27 cellular contexts compared by ENCODE assay signal in the genomic region with DNA sequence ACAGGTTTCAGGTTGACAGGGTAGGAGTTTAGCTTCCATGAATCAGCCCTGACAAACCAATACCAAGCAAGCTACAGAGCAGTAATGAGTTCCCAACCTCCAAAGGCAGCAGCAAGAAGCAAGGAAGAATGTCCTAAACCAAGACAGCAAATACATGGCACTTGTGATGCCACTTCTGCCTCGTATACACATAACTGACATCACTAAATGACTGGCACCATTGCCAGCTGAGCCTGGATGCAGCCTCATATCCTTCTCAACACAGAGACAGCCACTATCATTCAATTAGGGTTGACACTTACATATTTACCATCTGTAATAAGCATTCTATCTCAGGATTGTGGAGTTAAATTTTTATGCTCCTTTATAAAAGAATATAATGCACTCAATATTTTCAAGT. TPM values are rescaled to one million over a fixed set of nuclear protein-coding genes. Genes with fewer than 3 reads are reported as not detected.
DNase-seq lines count a peak whose midpoint lies in the region; ATAC-seq, FAIRE-seq and TF ChIP-seq lines count a peak whose summit lies in the region.
"Had no signal": no experiment of that assay in that cellular context is flagged by ENCODE, and none has a peak within 500 bp of the region (broad histone marks: within the 10 kb centered on the region; RNA-seq: fewer than 3 reads in every experiment).

No MANE protein-coding gene starts in this region.

- H2AFZ ChIP-seq in ACC112 (ENCODE audit: low read length, unreplicated experiment), result no peak overlapping the region
- no peak overlapping the region for H2AFZ ChIP-seq in mesenchymal stem cell (ENCODE audit: low read depth, low read length)

- H3K36me3 ChIP-seq in ACC112 (ENCODE audit: insufficient read depth, low read length), result no peaks in the 10 kb centered on the region
- H3K36me3 ChIP-seq in Panc1 (ENCODE audit: control insufficient read depth, insufficient read depth, low read length), result no peaks in the 10 kb centered on the region
- H3K36me3 ChIP-seq in mesenchymal stem cell (ENCODE audit: control insufficient read depth in 1 of 2, insufficient read depth in 2 of 2, low read depth in 1 of 2, low read length in 2 of 2), result no peaks in the 10 kb centered on the region
- H3K36me3 ChIP-seq: brain microvascular endothelial cell, heart right ventricle, left lung, upper lobe of right lung had no signal

- peak overlapping the region; percentile 4 to 72 for H2BK12ac ChIP-seq in mesenchymal stem cell (ENCODE audit: low read length in 2 of 2)

- H3K79me1 ChIP-seq in mesenchymal stem cell (replicated peaks; ENCODE audit: low read length, poor library complexity, severe bottlenecking), result no peaks in the 10 kb centered on the region

- no peak for TF ChIP-seq CTCF in Panc1 (IDR thresholded peaks at IDR 0.05)

- H3K18ac ChIP-seq in mesenchymal stem cell (ENCODE audit: low read depth in 1 of 2, low read length in 2 of 2), result peak overlapping the region; percentile 3 to 46

- H2BK15ac ChIP-seq in mesenchymal stem cell (ENCODE audit: low read depth, poor library complexity, severe bottlenecking), result no peak overlapping the region

- POLR2A ChIA-PET in Panc1 (lab: Charles Lee), result no interaction called here

- no peak for FAIRE-seq in frontal cortex (lab: Jason Lieb, UNC)
- FAIRE-seq: endometrium, G401.6, HepG2, small intestine, TTC549 had no signal

- peak; percentile 23 for DNase-seq in DMS53 (lab: John Stamatoyannopoulos, UW)
- DNase-seq in DMS53 treated with DMSO at 0.1 percent for 48 hours (lab: John Stamatoyannopoulos, UW; ENCODE audit: unreplicated experiment), result no peak
- DNase-seq in Panc1 (ENCODE audit: low read depth, low spot score), result no peak
- no peak for DNase-seq in mesenchymal stem cell
- no peak for DNase-seq in frontal cortex (ENCODE audit: low spot score in 2 of 2)
- DNase-seq: activated CD4-positive, alpha-beta T cell treated with anti-CD3 and anti-CD28 coated beads for 48 hours; AML-193; cortex of kidney; heart right ventricle; HFFc6; left lung; NCI-H1436; NCI-H2171; NCI-H526 treated with DMSO at 0.1 percent for 48 hours; small intestine; SW 1271; upper lobe of right lung had no signal

- intact Hi-C loops in Panc1 (cut with micrococcal nuclease; ENCODE audit: unreplicated experiment), result no loop called here

- no peak overlapping the region for H3K23ac ChIP-seq in mesenchymal stem cell (ENCODE audit: low read length in 2 of 2)

- in situ Hi-C loops in Panc1 (cut with HindIII; ENCODE audit: low pct_unique_long_range_greater_than_20kb, low sequenced_read_pairs), result no loop called here

- H2BK5ac ChIP-seq in mesenchymal stem cell (ENCODE audit: low read depth, low read length, poor library complexity, severe bottlenecking), result no peak overlapping the region

- no peak overlapping the region for H3K9ac ChIP-seq in mesenchymal stem cell (ENCODE audit: low read length)

- BruUV-seq in Panc1 (replicated peaks; lab: Mats Ljungman, UMichigan), result no TSS peak

- no peak overlapping the region for H2BK120ac ChIP-seq in mesenchymal stem cell (ENCODE audit: low read depth, low read length)

- no peak overlapping the region for H4K91ac ChIP-seq in mesenchymal stem cell (ENCODE audit: low read length)

- WGBS in mesenchymal stem cell, result 84% methylated on average over 1 of the region's 1 CpG

- H3K27ac ChIP-seq in ACC112 (ENCODE audit: low read depth, low read length) (peak overlapping the region; percentile 6; the same call in 1 of the 2 replicates), Panc1 (ENCODE audit: low read length) (peak overlapping the region; percentile 98; the same call in 1 of the 2 replicates), mesenchymal stem cell (ENCODE audit: low read length, poor library complexity, severe bottlenecking) (no peak overlapping the region)
- H3K27ac ChIP-seq: 22Rv1, brain microvascular endothelial cell, upper lobe of right lung had no signal

- H2AK5ac ChIP-seq in mesenchymal stem cell (ENCODE audit: low read length, severe bottlenecking), result no peak overlapping the region

- H3K4me3 ChIP-seq in ACC112 (ENCODE audit: low read depth, low read length) (no peak overlapping the region), Panc1 (ENCODE audit: low read depth in 2 of 2, low read length in 2 of 2) (no peak overlapping the region), mesenchymal stem cell (ENCODE audit: insufficient read depth in 1 of 2, low read depth in 1 of 2, low read length in 2 of 2) (no peak overlapping the region)
- H3K4me3 ChIP-seq: heart right ventricle, left lung, upper lobe of right lung had no signal

- H3K4me2 ChIP-seq in mesenchymal stem cell (ENCODE audit: low read length, poor library complexity, severe bottlenecking), result no peak overlapping the region

- peak overlapping the region; percentile 4 for H4K8ac ChIP-seq in mesenchymal stem cell (ENCODE audit: low read length)

- H3K27me3 ChIP-seq in ACC112 (ENCODE audit: insufficient read depth, low read length) (no peaks in the 10 kb centered on the region), Panc1 (ENCODE audit: control insufficient read depth, insufficient read depth, low read length) (no peaks in the 10 kb centered on the region), mesenchymal stem cell (ENCODE audit: control insufficient read depth in 1 of 2, insufficient read depth in 1 of 2, low read length in 2 of 2) (no peaks in the 10 kb centered on the region)
- H3K27me3 ChIP-seq: brain microvascular endothelial cell, heart right ventricle, left lung, upper lobe of right lung had no signal

- H3K79me2 ChIP-seq in ACC112 (ENCODE audit: control insufficient read depth, insufficient read depth, low read length, unreplicated experiment), result no peaks in the 10 kb centered on the region

- H3K14ac ChIP-seq in mesenchymal stem cell (ENCODE audit: low read length in 2 of 2), result no peak overlapping the region

- peak overlapping the region; percentile 73 to 83 for H3K4ac ChIP-seq in mesenchymal stem cell (ENCODE audit: low read depth in 1 of 2, low read length in 2 of 2)

- no peaks in the 10 kb centered on the region for H3K9me3 ChIP-seq in Panc1 (ENCODE audit: control insufficient read depth, insufficient read depth, low read depth, low read length)
- H3K9me3 ChIP-seq in mesenchymal stem cell (ENCODE audit: control insufficient read depth, low read length), result no peaks in the 10 kb centered on the region
- H3K9me3 ChIP-seq: heart right ventricle, left lung, upper lobe of right lung had no signal

- ATAC-seq in Panc1 (no peak), GM18907 (IDR thresholded peaks at IDR 0.05; ENCODE audit: unreplicated experiment) (no peak), HG03457 (IDR thresholded peaks at IDR 0.05; ENCODE audit: unreplicated experiment) (no peak)
- ATAC-seq: heart right ventricle, HepG2, left lung, Right ventricle myocardium inferior, upper lobe of right lung had no signal

- CTCF ChIA-PET in Panc1 (lab: Charles Lee), result no interaction called here

- H3K4me1 ChIP-seq in ACC112 (ENCODE audit: control insufficient read depth, insufficient read depth, low read length, unreplicated experiment), result peaks cover 35% of the 10 kb centered on the region
- H3K4me1 ChIP-seq in Panc1 (ENCODE audit: control insufficient read depth, insufficient read depth, low read length), result peaks cover 28% of the 10 kb centered on the region
- H3K4me1 ChIP-seq in mesenchymal stem cell (ENCODE audit: control insufficient read depth, insufficient read depth, low read depth, low read length), result peaks cover 7% of the 10 kb centered on the region

RNA-seq across cellular contexts. Expression of gene MDM1, which starts 35.0 kb away (rescaled TPM):
- total RNA-seq in Panc1 (2021; ENCODE audit: unreplicated experiment) (17.8 TPM), frontal cortex (16.7 TPM)
- polyA plus RNA-seq in Panc1 (2012; ENCODE audit: insufficient read length), result 7.2 TPM
- polyA plus RNA-seq in mesenchymal stem cell (2013, experiment 1 of 2), result 4.2 TPM
- 4.4 TPM for polyA plus RNA-seq in mesenchymal stem cell (2013, experiment 2 of 2)
